ENCODE assay signal across 1 cellular context in genomic region chr1:62228139-62228882, GRCh38.
TF ChIP-seq lines count a peak whose summit lies in the region.

No MANE protein-coding gene starts in this region.

TF ChIP-seq in GM23338, 12 proteins besides CTCF, POLR2A, EP300 and RAD21 (continued from another document):
- TF ChIP-seq CREB1 (CRISPR knock-in tag; IDR thresholded peaks at IDR 0.05; ENCODE audit: low read depth) (no peak), ZNF462 (CRISPR knock-in tag; IDR thresholded peaks at IDR 0.05) (no peak), NANOG (IDR thresholded peaks at IDR 0.05; ENCODE audit: borderline replicate concordance) (no peak), ETS1 (IDR thresholded peaks at IDR 0.05) (no peak), STAT1 (IDR thresholded peaks at IDR 0.05; ENCODE audit: unreplicated experiment) (no peak), EZH2phosphoT487 (IDR thresholded peaks at IDR 0.05; ENCODE audit: unreplicated experiment) (no peak), EZH2 (IDR thresholded peaks at IDR 0.05; ENCODE audit: low read depth, unreplicated experiment) (no peak)
